10 cellular contexts compared by ENCODE assay signal in the genomic region with DNA sequence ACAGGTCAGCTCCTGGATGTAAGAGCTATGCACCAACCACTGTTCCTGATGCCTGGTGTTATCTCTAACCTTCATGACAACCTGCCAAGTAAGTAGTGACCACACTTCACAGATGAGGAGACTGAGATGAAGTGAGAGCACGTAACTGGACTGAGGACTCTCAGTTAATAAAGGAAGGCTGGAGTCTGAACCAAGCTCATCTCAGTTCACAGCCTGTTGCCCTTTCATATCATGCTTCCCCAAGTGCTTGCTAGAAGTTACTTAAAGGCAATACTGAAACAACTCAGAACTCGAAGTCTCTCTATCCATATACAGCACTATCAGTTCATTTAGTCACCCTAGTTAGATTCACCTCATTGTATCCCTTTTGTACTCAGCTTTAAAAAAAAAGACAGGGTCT.
A peak's percentile ranks its signal among the peaks of the same experiment; 100 is the strongest.
DNase-seq lines count a peak whose midpoint lies in the region; ATAC-seq and TF ChIP-seq lines count a peak whose summit lies in the region.
"Had no signal": no experiment of that assay in that cellular context is flagged by ENCODE, and none has a peak within 500 bp of the region (broad histone marks: within the 10 kb centered on the region; RNA-seq: fewer than 3 reads in every experiment).

No MANE protein-coding gene starts in this region.

- DNase-seq in esophagus squamous epithelium (lab: John Stamatoyannopoulos, UW) (no peak), stomach (no peak), NCI-H128 (lab: John Stamatoyannopoulos, UW; ENCODE audit: unreplicated experiment) (no peak)
- DNase-seq: head of caudate nucleus, MV-4-11 had no signal

- H3K4me1 ChIP-seq in esophagus squamous epithelium (peaks cover 0 to 3% (median 0%) of the 10 kb centered on the region in 3 donors), stomach (peaks cover 0 to 16% (median 2%) of the 10 kb centered on the region in 4 donors)

- intact Hi-C loops in esophagus squamous epithelium (cut with DNase I): loop anchor here (10.0 kb wide), 1 partner anchor 293 kb away; no protein-coding TSS in a partner anchor
- intact Hi-C loops in stomach (cut with DNase I; ENCODE audit: low total_unique reads): no loop called here

- H3K27ac ChIP-seq in layer of hippocampus (ENCODE audit: low read depth, low read length): peak overlapping the region; percentile 42
- no peak overlapping the region for H3K27ac ChIP-seq in esophagus squamous epithelium
- no peak overlapping the region for H3K27ac ChIP-seq in stomach

- TF ChIP-seq EP300 in stomach (IDR thresholded peaks at IDR 0.05): no peak

- H3K4me3 ChIP-seq in esophagus squamous epithelium (no peak overlapping the region), stomach (no peak overlapping the region)

- WGBS in esophagus squamous epithelium, 2 donors: 71 to 92% methylated on average over 2 of the region's 2 CpGs
- 65 to 87% (median 85%) methylated on average over 2 of the region's 2 CpGs for WGBS in stomach, 5 donors

- ATAC-seq in GM18868 (IDR thresholded peaks at IDR 0.05; ENCODE audit: unreplicated experiment): peak; percentile 77
- ATAC-seq in GM21526 (IDR thresholded peaks at IDR 0.05; ENCODE audit: low FRiP score, unreplicated experiment): peak; percentile 75
- peak; percentile 64 for ATAC-seq in HG03103 (IDR thresholded peaks at IDR 0.05; ENCODE audit: low read depth, unreplicated experiment)
- ATAC-seq: HCT116 had no signal

- H3K9me3 ChIP-seq in esophagus squamous epithelium (no peaks in the 10 kb centered on the region), stomach (no peaks in the 10 kb centered on the region)

- TF ChIP-seq CTCF in esophagus squamous epithelium (IDR thresholded peaks at IDR 0.05): no peak
- TF ChIP-seq CTCF in stomach (IDR thresholded peaks at IDR 0.05): no peak

- H3K36me3 ChIP-seq in esophagus squamous epithelium (peaks cover 0 to 12% (median 0%) of the 10 kb centered on the region in 3 donors), stomach (peaks cover 0 to 18% (median 13%) of the 10 kb centered on the region in 4 donors)

- TF ChIP-seq POLR2A in esophagus squamous epithelium (IDR thresholded peaks at IDR 0.05) (no peak), stomach (IDR thresholded peaks at IDR 0.05) (no peak)

- no peaks in the 10 kb centered on the region for H3K27me3 ChIP-seq in layer of hippocampus (ENCODE audit: control insufficient read depth, insufficient read depth, low read length)
- H3K27me3 ChIP-seq in esophagus squamous epithelium: no peaks in the 10 kb centered on the region
- no peaks in the 10 kb centered on the region for H3K27me3 ChIP-seq in stomach
